ENCODE assay signal across 19 cellular contexts in genomic region chr3:69698728-69699127, GRCh38. TPM values are rescaled to one million over a fixed set of nuclear protein-coding genes. Genes with fewer than 3 reads are reported as not detected.
DNase-seq lines count a peak whose midpoint lies in the region; ATAC-seq, FAIRE-seq and TF ChIP-seq lines count a peak whose summit lies in the region.
"Had no signal": no experiment of that assay in that cellular context is flagged by ENCODE, and none has a peak within 500 bp of the region (broad histone marks: within the 10 kb centered on the region; RNA-seq: fewer than 3 reads in every experiment).

No MANE protein-coding gene starts in this region.

- no peak for FAIRE-seq in K562 (lab: Jason Lieb, UNC)
- FAIRE-seq: GM12878, GM18507, HepG2, HTR-8/SVneo had no signal

- H4K20me1 ChIP-seq in mammary epithelial cell (ENCODE audit: insufficient read depth, low read length): no peaks in the 10 kb centered on the region
- H4K20me1 ChIP-seq in K562 (replicated peaks; ENCODE audit: control insufficient read depth, insufficient read depth, low read length): no peaks in the 10 kb centered on the region
- H4K20me1 ChIP-seq: BLaER1 had no signal

- no peak overlapping the region for H3K4me3 ChIP-seq in mammary epithelial cell (replicated peaks in 1 of 3; ENCODE audit: insufficient read depth in 1 of 3, low read depth in 2 of 3, low read length in 3 of 3)
- no peak overlapping the region for H3K4me3 ChIP-seq in breast epithelium
- H3K4me3 ChIP-seq in K562: no peak overlapping the region
- H3K4me3 ChIP-seq: BLaER1, GM12878 had no signal

- no peaks in the 10 kb centered on the region for H3K9me1 ChIP-seq in K562 (ENCODE audit: control insufficient read depth, insufficient read depth, low read length)

- TF ChIP-seq POLR2A in breast epithelium (IDR thresholded peaks at IDR 0.05) (no peak), K562 (conservative IDR thresholded peaks at IDR 0.05) (no peak)

- peak; percentile 30 for DNase-seq in mammary epithelial cell
- DNase-seq in breast epithelium (ENCODE audit: low spot score in 2 of 2): no peak
- no peak for DNase-seq in K562 (ENCODE audit: extremely low read depth in 1 of 4, low spot score in 3 of 4)
- DNase-seq in iris pigment epithelial cell (ENCODE audit: low read depth): peak; percentile 40
- no peak for DNase-seq in activated T-helper 2 cell treated with anti-CD3 and anti-CD28 coated beads, Interferon-gamma antibody, Interleukin-2, Interleukin-4, amounts not matched to agents 10 μg/mL and 5 μg/mL and 100 μg/mL, durations not matched to agents 14 hours and 24 hours and 36 hours (ENCODE audit: low spot score)
- no peak for DNase-seq in NCI-H446 (lab: John Stamatoyannopoulos, UW)
- DNase-seq: AML-193, Calu3, DMS 273 treated with DMSO at 0.1 percent for 48 hours, GOT3, H9, KBM-7 had no signal

- in situ Hi-C loops in mammary epithelial cell (cut with MboI; ENCODE audit: low sequenced_read_pairs in 2 of 2) (loop anchor here (10.0 kb wide), 2 partner anchors 96 to 246 kb away; no protein-coding TSS in a partner anchor), K562 (cut with MboI) (loop anchor here (5.0 to 10.0 kb wide), 2 partner anchors 94 to 246 kb away; no protein-coding TSS in a partner anchor)

- no peak overlapping the region for H3K4me3 Mint-ChIP-seq in activated T-helper 2 cell treated with anti-CD3 and anti-CD28 coated beads, Interferon-gamma antibody, Interleukin-2, Interleukin-4, amounts not matched to agents 10 μg/mL and 5 μg/mL and 100 μg/mL, durations not matched to agents 14 hours and 24 hours and 36 hours (ENCODE audit: low read depth)
- H3K4me3 Mint-ChIP-seq: H9 had no signal

- no peaks in the 10 kb centered on the region for H3K36me3 Mint-ChIP-seq in activated T-helper 2 cell treated with anti-CD3 and anti-CD28 coated beads, Interferon-gamma antibody, Interleukin-2, Interleukin-4, amounts not matched to agents 10 μg/mL and 5 μg/mL and 100 μg/mL, durations not matched to agents 14 hours and 24 hours and 36 hours (ENCODE audit: low read depth)

- no peak overlapping the region for H3K27ac Mint-ChIP-seq in activated T-helper 2 cell treated with anti-CD3 and anti-CD28 coated beads, Interferon-gamma antibody, Interleukin-2, Interleukin-4, amounts not matched to agents 10 μg/mL and 5 μg/mL and 100 μg/mL, durations not matched to agents 14 hours and 24 hours and 36 hours
- H3K27ac Mint-ChIP-seq: H9 had no signal

- H3K79me2 ChIP-seq in mammary epithelial cell (ENCODE audit: insufficient read depth, low read length): no peaks in the 10 kb centered on the region
- H3K79me2 ChIP-seq in K562 (ENCODE audit: control insufficient read depth, insufficient read depth, low read length): no peaks in the 10 kb centered on the region

- 63% methylated on average over 2 of the region's 2 CpGs for WGBS in mammary epithelial cell (ENCODE audit: low coverage, missing lambda C conversion rate)
- 36% methylated on average over 2 of the region's 2 CpGs for WGBS in K562 (ENCODE audit: insufficient coverage, low coverage, missing lambda C conversion rate)

- no peaks in the 10 kb centered on the region for H3K4me1 Mint-ChIP-seq in activated T-helper 2 cell treated with anti-CD3 and anti-CD28 coated beads, Interferon-gamma antibody, Interleukin-2, Interleukin-4, amounts not matched to agents 10 μg/mL and 5 μg/mL and 100 μg/mL, durations not matched to agents 14 hours and 24 hours and 36 hours (ENCODE audit: low read depth)
- H3K4me1 Mint-ChIP-seq: H9 had no signal

- no peak for TF ChIP-seq EP300 in K562 (IDR thresholded peaks at IDR 0.05; ENCODE audit: low read length)

- BruUV-seq in mammary epithelial cell (replicated peaks; lab: Mats Ljungman, UMichigan): no TSS peak
- no TSS peak for BruUV-seq in K562 (replicated peaks; lab: Mats Ljungman, UMichigan)

- H3K4me2 ChIP-seq in mammary epithelial cell (ENCODE audit: insufficient read depth, low read depth, low read length) (no peak overlapping the region), K562 (ENCODE audit: insufficient read depth, low read length) (no peak overlapping the region)
- H3K4me2 ChIP-seq: BLaER1 had no signal

- intact Hi-C loops in mammary epithelial cell (cut with micrococcal nuclease): no loop called here
- intact Hi-C loops in breast epithelium (cut with DNase I; ENCODE audit: low total_unique reads): no loop called here
- intact Hi-C loops in K562 (cut with micrococcal nuclease): no loop called here
- intact Hi-C loops in activated T-helper 2 cell treated with anti-CD3 and anti-CD28 coated beads, Interferon-gamma antibody, Interleukin-2, Interleukin-4, amounts not matched to agents 10 μg/mL and 5 μg/mL and 100 μg/mL, durations not matched to agents 14 hours and 24 hours and 36 hours (cut with micrococcal nuclease): no loop called here

- no peaks in the 10 kb centered on the region for H3K27me3 ChIP-seq in mammary epithelial cell (ENCODE audit: insufficient read depth, low read length)
- no peaks in the 10 kb centered on the region for H3K27me3 ChIP-seq in breast epithelium
- H3K27me3 ChIP-seq in K562 (ENCODE audit: control insufficient read depth in 2 of 2, insufficient read depth in 2 of 2, low read length in 2 of 2): no peaks in the 10 kb centered on the region
- H3K27me3 ChIP-seq: BLaER1 had no signal

- no peaks in the 10 kb centered on the region for H3K27me3 Mint-ChIP-seq in activated T-helper 2 cell treated with anti-CD3 and anti-CD28 coated beads, Interferon-gamma antibody, Interleukin-2, Interleukin-4, amounts not matched to agents 10 μg/mL and 5 μg/mL and 100 μg/mL, durations not matched to agents 14 hours and 24 hours and 36 hours (ENCODE audit: low read depth)

- no peak for TF ChIP-seq CTCF in mammary epithelial cell (conservative IDR thresholded peaks at IDR 0.05 in 1 of 2, IDR thresholded peaks at IDR 0.05 in 1 of 2; ENCODE audit: extremely low read depth in 1 of 2, insufficient read depth in 1 of 2, low read depth in 1 of 2, low read length in 2 of 2)
- no peak for TF ChIP-seq CTCF in breast epithelium (IDR thresholded peaks at IDR 0.05)
- TF ChIP-seq CTCF in K562 (IDR thresholded peaks at IDR 0.05 in 2 of 3, conservative IDR thresholded peaks at IDR 0.05 in 1 of 3; ENCODE audit: insufficient read depth in 2 of 3, low read depth in 1 of 3, low read length in 3 of 3): no peak

- TF ChIP-seq RAD21 in K562 (CRISPR knock-in tag; conservative IDR thresholded peaks at IDR 0.05 in 1 of 2, IDR thresholded peaks at IDR 0.05 in 1 of 2): no peak

- H2AFZ ChIP-seq in mammary epithelial cell (ENCODE audit: low read depth, low read length) (no peak overlapping the region), K562 (ENCODE audit: low read depth, low read length) (peak overlapping the region; percentile 7; the same call in 1 of the 2 replicates)

- H3K27ac ChIP-seq in mammary epithelial cell (ENCODE audit: insufficient read depth, low read depth, low read length) (no peak overlapping the region), breast epithelium (no peak overlapping the region), K562 (ENCODE audit: extremely low read depth, low read depth, low read length) (no peak overlapping the region)
- H3K27ac ChIP-seq: 22Rv1, BLaER1 had no signal

- H3K4me1 ChIP-seq in mammary epithelial cell (ENCODE audit: insufficient read depth, low read length): peaks cover 4% of the 10 kb centered on the region
- no peaks in the 10 kb centered on the region for H3K4me1 ChIP-seq in breast epithelium
- H3K4me1 ChIP-seq in K562 (replicated peaks in 1 of 2; ENCODE audit: control insufficient read depth in 2 of 2, insufficient read depth in 2 of 2, low read length in 2 of 2): peaks cover 3 to 11% of the 10 kb centered on the region in 2 experiments; a peak in 2 of 5 replicates
- H3K4me1 ChIP-seq: BLaER1 had no signal

- no peak overlapping the region for H3K9ac ChIP-seq in mammary epithelial cell (ENCODE audit: insufficient read depth, low read length)
- H3K9ac ChIP-seq in K562 (ENCODE audit: insufficient read depth in 1 of 2, low read depth in 2 of 2, low read length in 2 of 2): no peak overlapping the region
- H3K9ac ChIP-seq: BLaER1 had no signal

- POLR2A ChIA-PET in K562 (lab: Yijun Ruan, JAX): interaction anchor here (1.2 kb wide), 1 partner anchor 12 kb away, joined by 3 read pairs; no protein-coding TSS in a partner anchor

- dilution Hi-C loops in mammary epithelial cell (cut with HindIII; ENCODE audit: low sequenced_read_pairs): loop anchor here (25.0 kb wide), 1 partner anchor 239 kb away; no protein-coding TSS in a partner anchor

- ATAC-seq in K562 (no peak), HG03025 (IDR thresholded peaks at IDR 0.05; ENCODE audit: low FRiP score, unreplicated experiment) (no peak)
- ATAC-seq: GM12878, HepG2 had no signal

- H3K9me3 Mint-ChIP-seq in activated T-helper 2 cell treated with anti-CD3 and anti-CD28 coated beads, Interferon-gamma antibody, Interleukin-2, Interleukin-4, amounts not matched to agents 10 μg/mL and 5 μg/mL and 100 μg/mL, durations not matched to agents 14 hours and 24 hours and 36 hours: no peaks in the 10 kb centered on the region

- CTCF ChIA-PET in mammary epithelial cell (lab: Charles Lee; ENCODE audit: low non-redundant PET): no interaction called here
- CTCF ChIA-PET in K562 (lab: Yijun Ruan, JAX; ENCODE audit: low intra/inter-chr PET ratio): no interaction called here

- H3K36me3 ChIP-seq in mammary epithelial cell (ENCODE audit: insufficient read depth, low read length) (no peaks in the 10 kb centered on the region), breast epithelium (no peaks in the 10 kb centered on the region), K562 (ENCODE audit: control insufficient read depth, insufficient read depth, low read length) (no peaks in the 10 kb centered on the region)
- H3K36me3 ChIP-seq: BLaER1 had no signal

- H3K9me3 ChIP-seq in mammary epithelial cell (replicated peaks; ENCODE audit: insufficient read depth, low read length): peaks cover 3% of the 10 kb centered on the region
- peaks cover 3 to 6% of the 10 kb centered on the region in 2 donors for H3K9me3 ChIP-seq in breast epithelium
- no peaks in the 10 kb centered on the region for H3K9me3 ChIP-seq in K562 (replicated peaks; ENCODE audit: control insufficient read depth, insufficient read depth, low read depth, low read length)

RNA-seq across cellular contexts. Expression of gene MITF, which starts 40.5 kb away (rescaled TPM):
- total RNA-seq in mammary epithelial cell (1 to 10 TPM; 5.7 to 8.3 TPM), breast epithelium (10 to 100 TPM; 23.3 to 45.8 (median 25.6) TPM), K562 (2014; rRNA removed) (11.5 and 17.6 TPM in 2 replicates), K562 (2014; rRNA removed; fragmentation: Illumina TruSeq; extraction: Trizol) (11.1 and 13.5 TPM in 2 replicates), K562 (2015; rRNA removed; fragmentation: Illumina TruSeq; extraction: Trizol) (13.4 and 14.2 TPM in 2 replicates), K562 (2021) (14.6 and 16.5 TPM in 2 replicates)
- polyA plus RNA-seq in mammary epithelial cell (1.7 TPM), K562 (2011; rRNA removed) (9.7 and 10.1 TPM in 2 replicates), K562 (2014; fragmentation: Illumina TruSeq; extraction: Trizol) (10.7 and 14.9 TPM in 2 replicates), K562 (2014; fragmentation: Nextera tagmentation; extraction: Ambion mirVana) (1 to 10 TPM; 5.6 to 9.0 TPM), K562 (2014; rRNA removed) (8.4 and 8.7 TPM in 2 replicates)
- polyA minus RNA-seq in mammary epithelial cell: 0.88 TPM
- total RNA-seq in K562 (2011; cell fraction: chromatin; rRNA removed; ENCODE audit: low replicate concordance): 14.1 and 25.5 TPM in 2 replicates
- total RNA-seq in K562 (2011; cell fraction: nucleolus; rRNA removed): 10.0 and 11.2 TPM in 2 replicates
- total RNA-seq in K562 (2011; cell fraction: nucleoplasm; rRNA removed): 19.1 and 23.1 TPM in 2 replicates
- 9.3 and 11.5 TPM in 2 replicates for polyA plus RNA-seq in K562 (2011; cell fraction: cytosol; rRNA removed)
- 11.0 and 11.4 TPM in 2 replicates for polyA plus RNA-seq in K562 (2011; cell fraction: nucleus; rRNA removed)
- polyA plus RNA-seq in K562 (2012): 7.4 and 9.4 TPM in 2 replicates
- 32.4 and 33.9 TPM in 2 replicates for polyA minus RNA-seq in K562 (2011; rRNA and poly(A)+ RNA removed)
- 11.4 and 11.9 TPM in 2 replicates for polyA minus RNA-seq in K562 (2011; cell fraction: cytosol; rRNA and poly(A)+ RNA removed)
- 21.8 and 42.0 TPM in 2 replicates for polyA minus RNA-seq in K562 (2011; cell fraction: nucleus; rRNA and poly(A)+ RNA removed)
- total RNA-seq in activated T-helper 2 cell treated with anti-CD3 and anti-CD28 coated beads, Interferon-gamma antibody, Interleukin-2, Interleukin-4, amounts not matched to agents 10 μg/mL and 5 μg/mL and 100 μg/mL, durations not matched to agents 14 hours and 24 hours and 36 hours: 0.07 and 0.28 TPM in 2 replicates

Comparison
In these comparisons a context has a peak if more than half of its experiments do, and no peak if none do; other contexts are left out.
1. DNase-seq: peak in mammary epithelial cell (single experiment) and iris pigment epithelial cell (single experiment); none in breast epithelium (0 of 2), K562 (0 of 4), activated T-helper 2 cell treated with anti-CD3 and anti-CD28 coated beads, Interferon-gamma antibody, Interleukin-2, Interleukin-4, amounts not matched to agents 10 μg/mL and 5 μg/mL and 100 μg/mL, durations not matched to agents 14 hours and 24 hours and 36 hours (single experiment) and NCI-H446 (0 of 2).